In genomic region chr4:123856689-123857545, GRCh38 we compare ENCODE assay signal across 1 cellular context.
A peak's percentile ranks its signal among the peaks of the same experiment; 100 is the strongest.
TF ChIP-seq lines count a peak whose summit lies in the region.

No MANE protein-coding gene starts in this region.

TF ChIP-seq in HepG2, 621 proteins besides CTCF, POLR2A, EP300 and RAD21 (continued from another document):
- TF ChIP-seq ARID5B (CRISPR knock-in tag; IDR thresholded peaks at IDR 0.05) (peak; percentile 93), HDAC2 (CRISPR knock-in tag; IDR thresholded peaks at IDR 0.05) (peak; percentile 85), ZNF276 (CRISPR knock-in tag; IDR thresholded peaks at IDR 0.05; ENCODE audit: low read depth) (no peak), ATF4 (CRISPR knock-in tag; IDR thresholded peaks at IDR 0.05) (no peak), HNF4A (CRISPR knock-in tag; IDR thresholded peaks at IDR 0.05) (peak; percentile 87), SIN3A (IDR thresholded peaks at IDR 0.05; ENCODE audit: borderline replicate concordance, low read depth, low read length) (no peak), SNAPC4 (CRISPR knock-in tag; IDR thresholded peaks at IDR 0.05) (no peak), DMTF1 (CRISPR knock-in tag; IDR thresholded peaks at IDR 0.05) (no peak), HNF1A (IDR thresholded peaks at IDR 0.05; ENCODE audit: low read depth) (peak; percentile 62), HNF1A (CRISPR knock-in tag; IDR thresholded peaks at IDR 0.05; ENCODE audit: borderline replicate concordance) (peak; percentile 70; the same call in 1 of the 2 replicates), ZNF703 (CRISPR knock-in tag; IDR thresholded peaks at IDR 0.05; ENCODE audit: borderline replicate concordance) (no peak), SKIL (CRISPR knock-in tag; IDR thresholded peaks at IDR 0.05; ENCODE audit: borderline replicate concordance) (no peak), ZNF773 (CRISPR knock-in tag; IDR thresholded peaks at IDR 0.05; ENCODE audit: borderline replicate concordance) (no peak), THAP8 (CRISPR knock-in tag; IDR thresholded peaks at IDR 0.05; ENCODE audit: borderline replicate concordance) (no peak), ZBED4 (CRISPR knock-in tag; IDR thresholded peaks at IDR 0.05; ENCODE audit: borderline replicate concordance) (no peak; the same call in 1 of the 2 replicates), SAP130 (CRISPR knock-in tag; IDR thresholded peaks at IDR 0.05; ENCODE audit: low read depth) (peak; percentile 80), CCAR2 (optimal IDR thresholded peaks at IDR 0.05; ENCODE audit: low read depth, low read length) (no peak), TFAP4 (IDR thresholded peaks at IDR 0.05; ENCODE audit: borderline replicate concordance, low read depth) (peak; percentile 82; the same call in 1 of the 2 replicates), TAF15 (IDR thresholded peaks at IDR 0.05; ENCODE audit: low read depth, low read length, poor library complexity, severe bottlenecking) (no peak), ZNF841 (CRISPR knock-in tag; IDR thresholded peaks at IDR 0.05; ENCODE audit: borderline replicate concordance) (no peak), MBD4 (IDR thresholded peaks at IDR 0.05; ENCODE audit: borderline replicate concordance, low read length) (peak; percentile 72; the same call in 1 of the 2 replicates), ZNF235 (CRISPR knock-in tag; IDR thresholded peaks at IDR 0.05; ENCODE audit: borderline replicate concordance) (no peak)
TF ChIP-seq in HepG2: peak in this region for 170.
